In genomic region chr9:134568116-134568515, GRCh38 we compare ENCODE assay signal across 26 cellular contexts.
DNase-seq lines count a peak whose midpoint lies in the region; ATAC-seq and TF ChIP-seq lines count a peak whose summit lies in the region.
"Had no signal": no experiment of that assay in that cellular context is flagged by ENCODE, and none has a peak within 500 bp of the region (broad histone marks: within the 10 kb centered on the region; RNA-seq: fewer than 3 reads in every experiment).

No MANE protein-coding gene starts in this region.

- peak; percentile 9 for DNase-seq in CD14-positive monocyte (ENCODE audit: low spot score)
- peak; percentile 33 for DNase-seq in chondrocyte (ENCODE audit: low spot score)
- peak in 2 of 3 donors; percentile 19 to 20 for DNase-seq in mucosa of descending colon
- DNase-seq in suprapubic skin (ENCODE audit: low spot score in 2 of 2): peak; percentile 38 to 56
- DNase-seq in breast epithelium (ENCODE audit: low spot score in 2 of 2): no peak
- DNase-seq in NOMO-1 treated with dmso at 0.1 percent for 144 hours (lab: John Stamatoyannopoulos, UW; ENCODE audit: unreplicated experiment): no peak
- DNase-seq in brain microvascular endothelial cell: no peak
- DNase-seq: activated CD4-positive, alpha-beta T cell treated with anti-CD3 and anti-CD28 coated beads, Interleukin-2, amount 50 U/mL, for 1 hour; activated naive CD4-positive, alpha-beta T cell treated with Interleukin-2 at 50 U/mL for 16 hours; activated T-cell treated with anti-CD3 and anti-CD28 coated beads for 4 hours; amniotic stem cell; CD8-positive, alpha-beta T cell; dermis blood vessel endothelial cell; DMS153; H9; immature natural killer cell; KG1; NCI-H146; NCI-H2171; NCI-H524; SK-N-SH; stimulated activated CD4-positive, alpha-beta T cell treated with anti-CD3 and anti-CD28 coated beads, Interleukin-12 subunit alpha, Interleukin-12 subunit beta, amount 100 ng/mL, for 4 hours; stimulated activated naive CD8-positive, alpha-beta T cell treated with anti-CD3 and anti-CD28 coated beads, Interleukin-15, amount 100 ng/mL, for 72 hours had no signal

- no peak for TF ChIP-seq POLR2A in suprapubic skin (IDR thresholded peaks at IDR 0.05)
- no peak for TF ChIP-seq POLR2A in breast epithelium (IDR thresholded peaks at IDR 0.05)

- H3K4me3 ChIP-seq in mucosa of descending colon (no peak overlapping the region), suprapubic skin (no peak overlapping the region), breast epithelium (no peak overlapping the region), brain microvascular endothelial cell (ENCODE audit: low read depth, low read length) (no peak overlapping the region)
- H3K4me3 ChIP-seq: cardiac muscle cell, neural progenitor cell had no signal

- no peak for ATAC-seq in mucosa of descending colon
- ATAC-seq: CD8-positive, alpha-beta T cell; stimulated activated naive CD8-positive, alpha-beta T cell treated with anti-CD3 and anti-CD28 coated beads, Interleukin-15, amount 100 ng/mL, for 72 hours had no signal

- peak overlapping the region in 1 of 2 donors; percentile 12 for H3K4me3 Mint-ChIP-seq in CD14-positive monocyte
- H3K4me3 Mint-ChIP-seq in chondrocyte (ENCODE audit: unreplicated experiment): no peak overlapping the region
- H3K4me3 Mint-ChIP-seq: CD8-positive, alpha-beta T cell; H9; immature natural killer cell; neural progenitor cell; stimulated activated naive CD8-positive, alpha-beta T cell treated with anti-CD3 and anti-CD28 coated beads, Interleukin-15, amount 100 ng/mL, for 72 hours had no signal

- H3K4me1 ChIP-seq in mucosa of descending colon (ENCODE audit: low read depth) (no peaks in the 10 kb centered on the region), suprapubic skin (no peaks in the 10 kb centered on the region), breast epithelium (no peaks in the 10 kb centered on the region)
- H3K4me1 ChIP-seq: neural progenitor cell had no signal

- H3K27me3 ChIP-seq in suprapubic skin: no peaks in the 10 kb centered on the region
- H3K27me3 ChIP-seq in breast epithelium: no peaks in the 10 kb centered on the region
- H3K27me3 ChIP-seq in brain microvascular endothelial cell (replicated peaks): no peaks in the 10 kb centered on the region
- H3K27me3 ChIP-seq: cardiac muscle cell, neural progenitor cell had no signal

- intact Hi-C loops in CD14-positive monocyte (cut with micrococcal nuclease): no loop called here
- intact Hi-C loops in mucosa of descending colon (cut with DNase I, micrococcal nuclease): no loop called here
- intact Hi-C loops in breast epithelium (cut with DNase I; ENCODE audit: low total_unique reads): no loop called here

- H3K27me3 Mint-ChIP-seq in CD14-positive monocyte (ENCODE audit: low read depth in 3 of 3) (peaks cover 2 to 13% (median 3%) of the 10 kb centered on the region in 3 donors), chondrocyte (ENCODE audit: low read depth) (no peaks in the 10 kb centered on the region)
- H3K27me3 Mint-ChIP-seq: stimulated activated naive CD8-positive, alpha-beta T cell treated with anti-CD3 and anti-CD28 coated beads, Interleukin-15, amount 100 ng/mL, for 72 hours had no signal

- in situ Hi-C loops in brain microvascular endothelial cell (cut with HindIII; ENCODE audit: low pct_ligation_motif_present, low sequenced_read_pairs): loop anchor here (10.0 to 25.0 kb wide), 2 partner anchors 67 to 106 kb away; no protein-coding TSS in a partner anchor

- no peak overlapping the region for H3K27ac Mint-ChIP-seq in CD14-positive monocyte
- H3K27ac Mint-ChIP-seq in chondrocyte (ENCODE audit: unreplicated experiment): no peak overlapping the region
- H3K27ac Mint-ChIP-seq: CD8-positive, alpha-beta T cell; H9; immature natural killer cell; neural progenitor cell; stimulated activated naive CD8-positive, alpha-beta T cell treated with anti-CD3 and anti-CD28 coated beads, Interleukin-15, amount 100 ng/mL, for 72 hours had no signal

- no peak for TF ChIP-seq EP300 in suprapubic skin (IDR thresholded peaks at IDR 0.05)

- H3K9me3 Mint-ChIP-seq in CD14-positive monocyte (peaks cover 4 to 25% (median 13%) of the 10 kb centered on the region in 7 donors), chondrocyte (ENCODE audit: low read depth) (peaks cover 7% of the 10 kb centered on the region)

- H3K36me3 Mint-ChIP-seq in CD14-positive monocyte (no peaks in the 10 kb centered on the region), chondrocyte (ENCODE audit: low read depth) (no peaks in the 10 kb centered on the region)
- H3K36me3 Mint-ChIP-seq: CD8-positive, alpha-beta T cell; immature natural killer cell; neural progenitor cell had no signal

- H3K27ac ChIP-seq in suprapubic skin (no peak overlapping the region), breast epithelium (no peak overlapping the region), brain microvascular endothelial cell (no peak overlapping the region)
- H3K27ac ChIP-seq: cardiac muscle cell, neural progenitor cell, VCaP had no signal

- H3K9me3 ChIP-seq in mucosa of descending colon: peaks cover 3% of the 10 kb centered on the region
- no peaks in the 10 kb centered on the region for H3K9me3 ChIP-seq in suprapubic skin
- H3K9me3 ChIP-seq in breast epithelium: peaks cover 11 to 26% of the 10 kb centered on the region in 2 donors
- H3K9me3 ChIP-seq: SK-N-SH had no signal

- 96% methylated on average over 3 of the region's 5 CpGs for WGBS in suprapubic skin

- no peaks in the 10 kb centered on the region for H3K4me1 Mint-ChIP-seq in CD14-positive monocyte
- peaks cover 45% of the 10 kb centered on the region for H3K4me1 Mint-ChIP-seq in chondrocyte (ENCODE audit: low read depth)
- H3K4me1 Mint-ChIP-seq: H9; immature natural killer cell; neural progenitor cell; stimulated activated naive CD8-positive, alpha-beta T cell treated with anti-CD3 and anti-CD28 coated beads, Interleukin-15, amount 100 ng/mL, for 72 hours had no signal

- TF ChIP-seq CTCF in CD14-positive monocyte (IDR thresholded peaks at IDR 0.05): no peak
- TF ChIP-seq CTCF in chondrocyte (IDR thresholded peaks at IDR 0.05): no peak
- TF ChIP-seq CTCF in mucosa of descending colon (IDR thresholded peaks at IDR 0.05): no peak
- TF ChIP-seq CTCF in suprapubic skin (IDR thresholded peaks at IDR 0.05): no peak
- no peak for TF ChIP-seq CTCF in breast epithelium (IDR thresholded peaks at IDR 0.05)
- TF ChIP-seq CTCF in brain microvascular endothelial cell (IDR thresholded peaks at IDR 0.05; ENCODE audit: low read depth, low read length, missing control alignments): no peak

- H3K36me3 ChIP-seq in mucosa of descending colon (ENCODE audit: low read depth): no peaks in the 10 kb centered on the region
- no peaks in the 10 kb centered on the region for H3K36me3 ChIP-seq in suprapubic skin
- H3K36me3 ChIP-seq in breast epithelium: no peaks in the 10 kb centered on the region
- no peaks in the 10 kb centered on the region for H3K36me3 ChIP-seq in brain microvascular endothelial cell (replicated peaks)
- H3K36me3 ChIP-seq: cardiac muscle cell, neural progenitor cell had no signal

Comparison
In these comparisons a context has a peak if more than half of its experiments do, and no peak if none do; other contexts are left out.
1. DNase-seq: peak in CD14-positive monocyte (single experiment), chondrocyte (single experiment), mucosa of descending colon (2 of 3) and suprapubic skin (2 of 2); none in breast epithelium (0 of 2), NOMO-1 treated with dmso at 0.1 percent for 144 hours (single experiment) and brain microvascular endothelial cell (single experiment).